10 cellular contexts compared by ENCODE assay signal in genomic region chr17:9905902-9906301, GRCh38. TPM values are rescaled to one million over a fixed set of nuclear protein-coding genes. Genes with fewer than 3 reads are reported as not detected.
DNase-seq lines count a peak whose midpoint lies in the region; ATAC-seq, FAIRE-seq and TF ChIP-seq lines count a peak whose summit lies in the region.
"Had no signal": no experiment of that assay in that cellular context is flagged by ENCODE, and none has a peak within 500 bp of the region (broad histone marks: within the 10 kb centered on the region; RNA-seq: fewer than 3 reads in every experiment).

No MANE protein-coding gene starts in this region.

- H3K27ac Mint-ChIP-seq in neural progenitor cell: no peak overlapping the region
- H3K27ac Mint-ChIP-seq in T-helper 17 cell: no peak overlapping the region

- CTCF ChIA-PET in H1 (lab: Charles Lee; ENCODE audit: partially characterized antibody): interaction anchor here (0.8 to 10.8 kb wide), 16 partner anchors 13 to 381 kb away, joined by 3 to 101 read pairs (median 4); no protein-coding TSS in a partner anchor

- H3K14ac ChIP-seq in H1 (ENCODE audit: insufficient read length): no peak overlapping the region

- no peak for ATAC-seq in T-helper 17 cell

- TF ChIP-seq RAD21 in H1 (IDR thresholded peaks at IDR 0.05 in 1 of 2, conservative IDR thresholded peaks at IDR 0.05 in 1 of 2; ENCODE audit: low read depth in 2 of 2, low read length in 2 of 2): peak; percentile 63 to 67

- H2BK12ac ChIP-seq in H1 (ENCODE audit: low read depth, low read length): no peak overlapping the region

- H4K5ac ChIP-seq in H1 (ENCODE audit: insufficient read length, low read depth, low read length): no peak overlapping the region

- H4K91ac ChIP-seq in H1 (replicated peaks; ENCODE audit: insufficient read length, low read length): no peak overlapping the region

- no peak overlapping the region for H2BK5ac ChIP-seq in H1 (ENCODE audit: low read depth, low read length)

- H3K9ac ChIP-seq in H1 (replicated peaks in 1 of 4; ENCODE audit: extremely low read depth in 1 of 4, low read depth in 3 of 4, low read length in 3 of 4): no peak overlapping the region; a peak in 1 of 7 replicates
- H3K9ac ChIP-seq in neural progenitor cell: no peak overlapping the region

- H3K36me3 ChIP-seq in MG63 (no peaks in the 10 kb centered on the region), H1 (ENCODE audit: control insufficient read depth in 2 of 4, insufficient read depth in 4 of 4, low read length in 3 of 4) (no peaks in the 10 kb centered on the region), neural progenitor cell (no peaks in the 10 kb centered on the region)
- H3K36me3 ChIP-seq: thyroid gland had no signal

- no peak overlapping the region for H3K18ac ChIP-seq in H1 (ENCODE audit: extremely low read depth, low read length)

- H3K4me1 ChIP-seq in H1 (replicated peaks in 1 of 4; ENCODE audit: control insufficient read depth in 3 of 4, insufficient read depth in 4 of 4, low read length in 3 of 4): peaks cover 0 to 4% (median 2%) of the 10 kb centered on the region in 4 experiments; a peak in 3 of 7 replicates
- peaks cover 27% of the 10 kb centered on the region for H3K4me1 ChIP-seq in neural progenitor cell
- H3K4me1 ChIP-seq: thyroid gland had no signal

- DNase-seq in SIG-M5 treated with dmso at 0.1 percent for 504 hours (lab: John Stamatoyannopoulos, UW; ENCODE audit: unreplicated experiment): peak; percentile 30
- DNase-seq in SIG-M5 (lab: John Stamatoyannopoulos, UW): no peak
- peak; percentile 52 for DNase-seq in MG63
- peak in 1 of 2 experiments; percentile 82 for DNase-seq in H1 (ENCODE audit: low read depth in 1 of 2, low spot score in 2 of 2)
- peak; percentile 66 for DNase-seq in neural progenitor cell (ENCODE audit: low spot score)
- no peak for DNase-seq in NCI-H526 treated with DMSO at 0.1 percent for 48 hours (lab: John Stamatoyannopoulos, UW)
- DNase-seq in T-helper 17 cell: no peak
- no peak for DNase-seq in NCI-H2081 (lab: John Stamatoyannopoulos, UW)

- H2AFZ ChIP-seq in H1 (ENCODE audit: low read length) (no peak overlapping the region), neural progenitor cell (replicated peaks) (no peak overlapping the region)

- POLR2A ChIA-PET in H1 (lab: Charles Lee; ENCODE audit: partially characterized antibody): no interaction called here

- no peak overlapping the region for H3K56ac ChIP-seq in H1 (replicated peaks; ENCODE audit: insufficient read length, low read depth, low read length)

- H2AK5ac ChIP-seq in H1 (ENCODE audit: low read depth, low read length): no peak overlapping the region

- no peak overlapping the region for H3K4me2 ChIP-seq in H1 (ENCODE audit: insufficient read depth in 1 of 2, low read depth in 2 of 2, low read length in 2 of 2)
- no peak overlapping the region for H3K4me2 ChIP-seq in neural progenitor cell

- no peak for TF ChIP-seq POLR2A in H1 (IDR thresholded peaks at IDR 0.05; ENCODE audit: control extremely low read depth in 1 of 2, low read depth in 2 of 2, low read length in 2 of 2)

- H3F3A ChIP-seq in neural progenitor cell (ENCODE audit: low read depth): no peaks in the 10 kb centered on the region

- H3K23me2 ChIP-seq in H1 (ENCODE audit: low read depth, low read length): no peaks in the 10 kb centered on the region

- H2BK120ac ChIP-seq in H1 (replicated peaks; ENCODE audit: low read depth, low read length): no peak overlapping the region

- H3K4me1 Mint-ChIP-seq in neural progenitor cell: peaks cover 40% of the 10 kb centered on the region
- peaks cover 2% of the 10 kb centered on the region for H3K4me1 Mint-ChIP-seq in T-helper 17 cell

- H3K27me3 Mint-ChIP-seq in neural progenitor cell (ENCODE audit: insufficient read depth, low read depth): peaks cover 12% of the 10 kb centered on the region
- H3K27me3 Mint-ChIP-seq in T-helper 17 cell: peaks cover 18% of the 10 kb centered on the region

- H3K79me2 ChIP-seq in H1 (ENCODE audit: control insufficient read depth in 1 of 2, insufficient read depth in 2 of 2, low read length in 2 of 2) (no peaks in the 10 kb centered on the region), neural progenitor cell (ENCODE audit: low read depth) (no peaks in the 10 kb centered on the region)

- TF ChIP-seq EP300 in H1 (IDR thresholded peaks at IDR 0.05; ENCODE audit: borderline replicate concordance in 1 of 2, low read depth in 2 of 2, low read length in 2 of 2): no peak

- FAIRE-seq in H1 (lab: Jason Lieb, UNC): peak; percentile 86

- TF ChIP-seq CTCF in H1 (IDR thresholded peaks at IDR 0.05; ENCODE audit: control extremely low read depth in 1 of 3, insufficient read depth in 1 of 3, low read depth in 1 of 3, low read length in 3 of 3): peak; percentile 69 to 90 (median 86)
- TF ChIP-seq CTCF in neural progenitor cell (IDR thresholded peaks at IDR 0.05): peak; percentile 77

- peaks cover 3% of the 10 kb centered on the region for H3K36me3 Mint-ChIP-seq in neural progenitor cell
- no peaks in the 10 kb centered on the region for H3K36me3 Mint-ChIP-seq in T-helper 17 cell (ENCODE audit: low read depth)

- H3K27ac ChIP-seq in H1 (ENCODE audit: low read depth, low read length) (no peak overlapping the region), neural progenitor cell (no peak overlapping the region)
- H3K27ac ChIP-seq: thyroid gland had no signal

- H4K20me1 ChIP-seq in H1 (replicated peaks in 1 of 2; ENCODE audit: control insufficient read depth in 1 of 2, insufficient read depth in 2 of 2, low read length in 2 of 2): no peaks in the 10 kb centered on the region
- H4K20me1 ChIP-seq in neural progenitor cell (ENCODE audit: low read depth): no peaks in the 10 kb centered on the region

- H3K79me1 ChIP-seq in H1 (ENCODE audit: low read depth, low read length): no peaks in the 10 kb centered on the region

- no peak overlapping the region for H3K4me3 ChIP-seq in MG63
- no peak overlapping the region for H3K4me3 ChIP-seq in H1 (ENCODE audit: extremely low read depth in 1 of 4, insufficient read depth in 2 of 4, low read depth in 3 of 4, low read length in 4 of 4)
- H3K4me3 ChIP-seq in neural progenitor cell: no peak overlapping the region
- H3K4me3 ChIP-seq: thyroid gland had no signal

- WGBS in H1 (ENCODE audit: extremely low coverage in 1 of 2, insufficient coverage in 1 of 2, insufficient read length in 1 of 2, insufficient replicate concordance in 2 of 2, low coverage in 1 of 2, low lambda C conversion rate in 2 of 2, missing lambda C conversion rate in 1 of 2), 2 experiments: 50% methylated on average over 4 of the region's 4 CpGs; no CpG with 5 or more reads in 1 of the 2 experiments

- H3K9me3 Mint-ChIP-seq in neural progenitor cell: peaks cover 9% of the 10 kb centered on the region

- no peak overlapping the region for H4K8ac ChIP-seq in H1 (ENCODE audit: extremely low read depth, insufficient read depth, low read length)

- peak overlapping the region; percentile 48 for H3K4ac ChIP-seq in H1 (replicated peaks; ENCODE audit: insufficient read length, low read depth, low read length)

- H2BK20ac ChIP-seq in H1 (ENCODE audit: low read length): no peak overlapping the region

- H3K9me3 ChIP-seq in MG63 (no peaks in the 10 kb centered on the region), H1 (ENCODE audit: insufficient read depth in 2 of 2, low read depth in 1 of 2, low read length in 1 of 2) (no peaks in the 10 kb centered on the region), neural progenitor cell (ENCODE audit: low read depth) (no peaks in the 10 kb centered on the region), T-helper 17 cell (ENCODE audit: control insufficient read depth, low read length, poor library complexity, severe bottlenecking) (no peaks in the 10 kb centered on the region)
- H3K9me3 ChIP-seq: thyroid gland had no signal

- H3K4me3 Mint-ChIP-seq in neural progenitor cell: no peak overlapping the region
- no peak overlapping the region for H3K4me3 Mint-ChIP-seq in T-helper 17 cell

- no peak overlapping the region for H2BK15ac ChIP-seq in H1 (ENCODE audit: low read length)

- no peaks in the 10 kb centered on the region for H3K27me3 ChIP-seq in MG63
- H3K27me3 ChIP-seq in H1 (replicated peaks in 1 of 4; ENCODE audit: control insufficient read depth in 3 of 4, extremely low read depth in 1 of 4, insufficient read depth in 3 of 4, low read length in 3 of 4): no peaks in the 10 kb centered on the region; a peak in 1 of 7 replicates
- no peaks in the 10 kb centered on the region for H3K27me3 ChIP-seq in neural progenitor cell
- H3K27me3 ChIP-seq: thyroid gland had no signal

- no peak overlapping the region for H3K23ac ChIP-seq in H1 (ENCODE audit: insufficient read length)

TF ChIP-seq in H1, 55 proteins besides CTCF, POLR2A, EP300 and RAD21:
- TF ChIP-seq MAX (IDR thresholded peaks at IDR 0.05): peak; percentile 58
- no peak for TF ChIP-seq GABPA (IDR thresholded peaks at IDR 0.05; ENCODE audit: borderline replicate concordance, insufficient read depth, low read length)
- 0 out of 2 replicates have a peak, but pooled peaks have one; percentile 39 for TF ChIP-seq USF2 (IDR thresholded peaks at IDR 0.05; ENCODE audit: low read length)

RNA-seq across cellular contexts. Expression of gene RCVRN, which starts 0.8 kb away (rescaled TPM):
- total RNA-seq in MG63 (2014; rRNA removed; shearing (Covaris generic); ENCODE audit: low replicate concordance): not detected in 2 replicates
- total RNA-seq in H1 (2021; fragmentation: NEBNext Ultra II Directional; extraction: Animal tissue kit (Norgen Biotek cat#: 25700)): not detected in 2 replicates
- not detected in 2 replicates for polyA plus RNA-seq in H1 (2011; rRNA removed)
- 0.03 TPM for polyA plus RNA-seq in H1 (2011; cell fraction: cytosol; rRNA removed)
- polyA plus RNA-seq in H1 (2011; cell fraction: nucleus; rRNA removed): 0.04 TPM
- polyA plus RNA-seq in H1 (2012, experiment 1 of 2): not detected in 4 replicates
- polyA plus RNA-seq in H1 (2012, experiment 2 of 2): not detected
- polyA plus RNA-seq in H1 (2013, experiment 1 of 2): 0.08 TPM
- not detected for polyA plus RNA-seq in H1 (2013, experiment 2 of 2)
- not detected in 2 replicates for polyA minus RNA-seq in H1 (2011; rRNA and poly(A)+ RNA removed)
- not detected for polyA minus RNA-seq in H1 (2011; cell fraction: cytosol; rRNA and poly(A)+ RNA removed)
- not detected for polyA minus RNA-seq in H1 (2011; cell fraction: nucleus; rRNA and poly(A)+ RNA removed)
- total RNA-seq in neural progenitor cell (ENCODE audit: low replicate concordance) (not detected in 2 replicates), T-helper 17 cell (not detected)
- total RNA-seq: lung microvascular endothelial cell, thyroid gland had no signal

Comparison
In these comparisons a context has a peak if more than half of its experiments do, and no peak if none do; other contexts are left out.
1. DNase-seq: peak in SIG-M5 treated with dmso at 0.1 percent for 504 hours (single experiment), MG63 (single experiment) and neural progenitor cell (single experiment); none in SIG-M5 (single experiment), NCI-H526 treated with DMSO at 0.1 percent for 48 hours (single experiment), T-helper 17 cell (0 of 3) and NCI-H2081 (0 of 2).